In genomic region chr7:80520199-80520598, GRCh38 we compare ENCODE assay signal across 23 cellular contexts. TPM values are rescaled to one million over a fixed set of nuclear protein-coding genes. Genes with fewer than 3 reads are reported as not detected.
DNase-seq lines count a peak whose midpoint lies in the region; ATAC-seq and TF ChIP-seq lines count a peak whose summit lies in the region.
"Had no signal": no experiment of that assay in that cellular context is flagged by ENCODE, and none has a peak within 500 bp of the region (broad histone marks: within the 10 kb centered on the region; RNA-seq: fewer than 3 reads in every experiment).

No MANE protein-coding gene starts in this region.

- H3K36me3 Mint-ChIP-seq in glutamatergic neuron (ENCODE audit: unreplicated experiment) = no peaks in the 10 kb centered on the region
- no peaks in the 10 kb centered on the region for H3K36me3 Mint-ChIP-seq in stimulated activated memory B cell treated with anti-CD40 and anti-IgM and Interleukin-4, amounts not matched to agents 10 μg/mL and 1 μg/mL and 100 μg/mL, for 72 hours
- H3K36me3 Mint-ChIP-seq in CD4-positive, alpha-beta memory T cell = no peaks in the 10 kb centered on the region
- H3K36me3 Mint-ChIP-seq: IgD-negative memory B cell had no signal

- H3K9me3 ChIP-seq in CD4-positive, alpha-beta memory T cell (ENCODE audit: control insufficient read depth in 1 of 2, low read length in 2 of 2) = no peaks in the 10 kb centered on the region
- H3K9me3 ChIP-seq: Caco-2, HAP-1, SK-N-SH had no signal

- H3K4me1 Mint-ChIP-seq in glutamatergic neuron (ENCODE audit: low read depth, unreplicated experiment) = peaks cover 17% of the 10 kb centered on the region
- H3K4me1 Mint-ChIP-seq in stimulated activated memory B cell treated with anti-CD40 and anti-IgM and Interleukin-4, amounts not matched to agents 10 μg/mL and 1 μg/mL and 100 μg/mL, for 72 hours = no peaks in the 10 kb centered on the region
- H3K4me1 Mint-ChIP-seq in CD4-positive, alpha-beta memory T cell = no peaks in the 10 kb centered on the region

- intact Hi-C loops in CD4-positive, alpha-beta memory T cell (cut with micrococcal nuclease) = no loop called here

- H3K27ac Mint-ChIP-seq in glutamatergic neuron (ENCODE audit: unreplicated experiment) = no peak overlapping the region
- H3K27ac Mint-ChIP-seq in stimulated activated memory B cell treated with anti-CD40 and anti-IgM and Interleukin-4, amounts not matched to agents 10 μg/mL and 1 μg/mL and 100 μg/mL, for 72 hours = no peak overlapping the region
- no peak overlapping the region for H3K27ac Mint-ChIP-seq in CD4-positive, alpha-beta memory T cell
- H3K27ac Mint-ChIP-seq: IgD-negative memory B cell had no signal

- H3K36me3 ChIP-seq in CD4-positive, alpha-beta memory T cell (ENCODE audit: insufficient read depth, low read length) = no peaks in the 10 kb centered on the region
- H3K36me3 ChIP-seq: HAP-1 had no signal

- no peaks in the 10 kb centered on the region for H3K4me1 ChIP-seq in CD4-positive, alpha-beta memory T cell (ENCODE audit: insufficient read depth, low read length)
- H3K4me1 ChIP-seq: Caco-2 had no signal

- H3K27me3 ChIP-seq in CD4-positive, alpha-beta memory T cell (ENCODE audit: insufficient read depth, low read length) = no peaks in the 10 kb centered on the region

- CTCF ChIA-PET in CD4-positive, alpha-beta memory T cell (lab: Charles Lee; ENCODE audit: partially characterized antibody) = no interaction called here

- peak; percentile 57 for DNase-seq in NCI-H748 (lab: John Stamatoyannopoulos, UW; ENCODE audit: unreplicated experiment)
- no peak for DNase-seq in NCI-H748 treated with DMSO at 0.1 percent for 48 hours (lab: John Stamatoyannopoulos, UW)
- peak; percentile 61 for DNase-seq in NCI-H69 (lab: John Stamatoyannopoulos, UW)
- DNase-seq in glutamatergic neuron = no peak
- DNase-seq in activated naive CD4-positive, alpha-beta T cell treated with anti-CD3 and anti-CD28 coated beads, Interleukin-2, amount 50 U/mL, for 16 hours = no peak
- no peak for DNase-seq in CD4-positive, alpha-beta memory T cell
- DNase-seq: C1 segment of cervical spinal cord, Caco-2, DMS53, MV-4-11, NCI-H1436 treated with DMSO at 0.1 percent for 48 hours, NCI-H2171 treated with DMSO at 0.1 percent for 48 hours, NCI-H526, SK-N-SH, T-helper 1 cell had no signal

- no peak overlapping the region for H3K4me3 ChIP-seq in CD4-positive, alpha-beta memory T cell (ENCODE audit: low read length in 2 of 2)
- H3K4me3 ChIP-seq: GM12878, HAP-1 had no signal

- POLR2A ChIA-PET in CD4-positive, alpha-beta memory T cell (lab: Charles Lee; ENCODE audit: partially characterized antibody) = no interaction called here

- H3K27ac ChIP-seq in CD4-positive, alpha-beta memory T cell (ENCODE audit: low read depth, low read length) = no peak overlapping the region

- no peak for ATAC-seq in stimulated activated memory B cell treated with anti-CD40 and anti-IgM and Interleukin-4, amounts not matched to agents 10 μg/mL and 1 μg/mL and 100 μg/mL, for 72 hours
- ATAC-seq in HG03175 (IDR thresholded peaks at IDR 0.05; ENCODE audit: unreplicated experiment) = no peak
- ATAC-seq: GM12878 had no signal

- no peak for TF ChIP-seq CTCF in glutamatergic neuron (IDR thresholded peaks at IDR 0.05; ENCODE audit: partially characterized antibody, unreplicated experiment)

- H3K9me3 Mint-ChIP-seq in glutamatergic neuron (ENCODE audit: unreplicated experiment) = no peaks in the 10 kb centered on the region
- H3K9me3 Mint-ChIP-seq in stimulated activated memory B cell treated with anti-CD40 and anti-IgM and Interleukin-4, amounts not matched to agents 10 μg/mL and 1 μg/mL and 100 μg/mL, for 72 hours = no peaks in the 10 kb centered on the region
- peaks cover 0 to 10% (median 5%) of the 10 kb centered on the region in 8 donors for H3K9me3 Mint-ChIP-seq in CD4-positive, alpha-beta memory T cell

- H3K27me3 Mint-ChIP-seq in glutamatergic neuron (ENCODE audit: unreplicated experiment) = no peaks in the 10 kb centered on the region
- no peaks in the 10 kb centered on the region for H3K27me3 Mint-ChIP-seq in stimulated activated memory B cell treated with anti-CD40 and anti-IgM and Interleukin-4, amounts not matched to agents 10 μg/mL and 1 μg/mL and 100 μg/mL, for 72 hours
- no peaks in the 10 kb centered on the region for H3K27me3 Mint-ChIP-seq in CD4-positive, alpha-beta memory T cell
- H3K27me3 Mint-ChIP-seq: IgD-negative memory B cell had no signal

- H3K4me3 Mint-ChIP-seq in glutamatergic neuron (ENCODE audit: unreplicated experiment) = peak overlapping the region; percentile 15
- H3K4me3 Mint-ChIP-seq in stimulated activated memory B cell treated with anti-CD40 and anti-IgM and Interleukin-4, amounts not matched to agents 10 μg/mL and 1 μg/mL and 100 μg/mL, for 72 hours = no peak overlapping the region
- H3K4me3 Mint-ChIP-seq in CD4-positive, alpha-beta memory T cell = no peak overlapping the region
- H3K4me3 Mint-ChIP-seq: IgD-negative memory B cell had no signal

RNA-seq across cellular contexts. Expression of gene GNAT3, which starts 8.3 kb away (rescaled TPM):
- total RNA-seq in glutamatergic neuron (ENCODE audit: unreplicated experiment) = 2.0 TPM
- not detected for total RNA-seq in CD4-positive, alpha-beta memory T cell
- not detected for polyA plus RNA-seq in CD4-positive, alpha-beta memory T cell
- total RNA-seq: A172, Caco-2, G401, LHCN-M2 had no signal
- polyA plus RNA-seq: IgD-negative memory B cell, SK-N-SH had no signal

Comparison
In these comparisons a context has a peak if more than half of its experiments do, and no peak if none do; other contexts are left out.
1. DNase-seq: peak in NCI-H748 (single experiment) and NCI-H69 (single experiment); none in NCI-H748 treated with DMSO at 0.1 percent for 48 hours (single experiment), glutamatergic neuron (single experiment), activated naive CD4-positive, alpha-beta T cell treated with anti-CD3 and anti-CD28 coated beads, Interleukin-2, amount 50 U/mL, for 16 hours (single experiment) and CD4-positive, alpha-beta memory T cell (0 of 5).